8 cellular contexts compared by ENCODE assay signal in genomic region chr17:68035523-68036303, GRCh38. TPM values are rescaled to one million over a fixed set of nuclear protein-coding genes. Genes with fewer than 3 reads are reported as not detected.
DNase-seq lines count a peak whose midpoint lies in the region; ATAC-seq and TF ChIP-seq lines count a peak whose summit lies in the region.

Gene KPNA2, plus strand, starts transcription at chr17:68035735. Its CDS starts 1,398 bp downstream, at chr17:68037133.

- peak within 1 kb of the TSS; percentile 97 for H3K4me3 ChIP-seq in mononuclear cell (ENCODE audit: low read length)

- DNase-seq in DMS153 (lab: John Stamatoyannopoulos, UW), result peak; percentile 97
- DNase-seq in OCI-M2 (lab: John Stamatoyannopoulos, UW; ENCODE audit: unreplicated experiment), result peak; percentile 72
- peak; percentile 85 for DNase-seq in activated T-cell treated with anti-CD3 and anti-CD28 coated beads for 4 hours
- peak; percentile 83 for DNase-seq in epithelial cell of prostate (ENCODE audit: low read depth, low spot score)
- peak; percentile 83 for DNase-seq in stimulated activated CD8-positive, alpha-beta memory T cell treated with anti-CD3 and anti-CD28 coated beads, Interleukin-2, amount 100 ng/mL, for 48 hours (ENCODE audit: low read depth in 2 of 2)

- TF ChIP-seq EP300 in Ishikawa (IDR thresholded peaks at IDR 0.05; ENCODE audit: borderline replicate concordance), result no peak

- no peaks in the 10 kb centered on the region for H3K9me3 ChIP-seq in mononuclear cell (ENCODE audit: low read depth, low read length)

- peaks cover 12% of the 10 kb centered on the region for H3K4me1 ChIP-seq in mononuclear cell (ENCODE audit: insufficient read depth, low read length)

- peak within 1 kb of the TSS; percentile 46 for H3K27ac ChIP-seq in epithelial cell of prostate

- no peaks in the 10 kb centered on the region for H3K27me3 ChIP-seq in mononuclear cell (ENCODE audit: insufficient read depth, low read length)

- peak; percentile 91 for ATAC-seq in GM21619 (IDR thresholded peaks at IDR 0.05; ENCODE audit: unreplicated experiment)

- no peak for TF ChIP-seq RAD21 in Ishikawa (IDR thresholded peaks at IDR 0.05; ENCODE audit: low read depth)

TF ChIP-seq in Ishikawa, 13 proteins besides CTCF, POLR2A, EP300 and RAD21:
- TF ChIP-seq FOXM1 (IDR thresholded peaks at IDR 0.05; ENCODE audit: borderline replicate concordance, low read depth), result peak; percentile 99
- TF ChIP-seq TCF12 (IDR thresholded peaks at IDR 0.05; ENCODE audit: low read depth), result 0 out of 2 replicates have a peak, but pooled peaks have one; percentile 35
- no peak for TF ChIP-seq YY1 (IDR thresholded peaks at IDR 0.05; ENCODE audit: low read depth)
- no peak for TF ChIP-seq REST (IDR thresholded peaks at IDR 0.05; ENCODE audit: low read depth)
- TF ChIP-seq USF1 (IDR thresholded peaks at IDR 0.05), result 0 out of 2 replicates have a peak, but pooled peaks have one; percentile 17
- TF ChIP-seq MAX (IDR thresholded peaks at IDR 0.05), result peak; percentile 76
- TF ChIP-seq NFIC (IDR thresholded peaks at IDR 0.05), result no peak
- TF ChIP-seq CEBPB (IDR thresholded peaks at IDR 0.05), result no peak
- TF ChIP-seq EGR1 (IDR thresholded peaks at IDR 0.05), result no peak; the same call in 1 of the 2 replicates
- TF ChIP-seq TAF1 (IDR thresholded peaks at IDR 0.05; ENCODE audit: low read depth), result peak; percentile 86
- TF ChIP-seq TEAD4 (IDR thresholded peaks at IDR 0.05), result no peak; the same call in 1 of the 2 replicates
- TF ChIP-seq CREB1 (IDR thresholded peaks at IDR 0.05; ENCODE audit: low read depth), result no peak
- TF ChIP-seq ZBTB7A (IDR thresholded peaks at IDR 0.05; ENCODE audit: low read depth), result peak; percentile 42; the same call in 1 of the 2 replicates

RNA-seq across cellular contexts. Expression of gene KPNA2, which starts in this region (rescaled TPM):
- 33.8 TPM for total RNA-seq in mononuclear cell

Comparison
In these comparisons a context has a peak if more than half of its experiments do, and no peak if none do; other contexts are left out.
1. Peak in every context shown above with its lines: DNase-seq, ATAC-seq, H3K4me3 ChIP-seq and H3K27ac ChIP-seq.